Comparison of ENCODE assay signal across 8 cellular contexts in the genomic region with DNA sequence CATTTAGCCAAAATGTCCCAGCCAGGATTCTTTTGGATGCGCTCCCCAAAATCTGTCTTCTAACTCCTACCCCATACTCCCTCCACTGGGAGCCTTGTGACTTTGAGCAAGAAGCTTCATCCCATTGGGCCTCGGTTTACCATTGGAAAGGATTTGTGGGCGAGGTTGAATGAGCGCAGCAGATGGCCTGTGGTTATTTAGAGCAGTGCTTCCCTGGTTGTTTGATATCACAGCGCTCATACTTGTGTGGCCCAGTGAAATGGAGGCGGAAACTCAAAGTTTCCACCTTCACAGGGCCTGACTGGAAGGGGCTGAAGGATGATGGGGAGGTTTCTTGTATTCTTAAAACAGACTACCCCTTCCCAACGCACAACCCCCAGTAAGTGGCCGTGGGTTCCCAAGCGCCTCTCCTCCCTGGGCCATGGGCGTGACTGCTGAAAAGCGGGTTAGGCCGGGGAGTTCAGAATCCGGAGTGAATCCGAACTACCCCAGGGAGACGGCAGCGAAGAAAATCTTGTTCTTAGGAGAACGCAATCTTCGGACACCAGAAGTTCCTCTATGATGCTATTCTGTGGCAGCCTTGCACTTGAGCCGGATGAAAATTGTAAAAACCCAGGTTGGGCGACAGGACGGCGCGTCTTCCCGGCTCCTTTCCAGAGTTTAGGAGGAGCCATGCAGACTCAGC. TPM values are rescaled to one million over a fixed set of nuclear protein-coding genes. Genes with fewer than 3 reads are reported as not detected.
DNase-seq lines count a peak whose midpoint lies in the region; TF ChIP-seq lines count a peak whose summit lies in the region.

No MANE protein-coding gene starts in this region.

- WGBS in mesodermal cell (ENCODE audit: insufficient coverage in 2 of 2), 2 experiments: 8 to 11% methylated on average over 15 to 21 of the region's 24 CpGs

- POLR2A ChIA-PET in PC-9 (lab: Charles Lee; ENCODE audit: unreplicated experiment): interaction anchor here (0.5 to 1.0 kb wide), 10 partner anchors 12 to 1621 kb away, joined by 3 to 8 read pairs (median 4); a partner anchor contains a TSS

- no peaks in the 10 kb centered on the region for H3K27me3 ChIP-seq in PC-9 (ENCODE audit: insufficient read depth, low read depth)

- H3K4me2 ChIP-seq in PC-9: peak overlapping the region; percentile 88

- peak overlapping the region; percentile 85 for H2AFZ ChIP-seq in PC-9

- CTCF ChIA-PET in PC-9 (lab: Charles Lee): interaction anchor here (0.7 to 1.0 kb wide), 3 partner anchors 10 to 28 kb away, joined by 4 to 8 read pairs (median 5); no protein-coding TSS in a partner anchor

- TF ChIP-seq CTCF in PC-9 (conservative IDR thresholded peaks at IDR 0.05): no peak
- TF ChIP-seq CTCF in cardiac fibroblast (IDR thresholded peaks at IDR 0.05; ENCODE audit: low read depth, low read length): no peak

- H3K4me3 ChIP-seq in PC-9 (peak overlapping the region; percentile 97), cardiac fibroblast (replicated peaks in 1 of 2; ENCODE audit: low read depth in 2 of 2, low read length in 2 of 2) (peak overlapping the region; percentile 95), mesodermal cell (ENCODE audit: extremely low read depth, insufficient read depth, low read length, poor library complexity, severe bottlenecking) (peak overlapping the region; percentile 100)

- DNase-seq in stimulated activated CD4-positive, alpha-beta T cell treated with anti-CD3 and anti-CD28 coated beads, Interleukin-15, amount 100 ng/mL, for 24 hours: peak; percentile 59
- DNase-seq in stimulated activated CD4-positive, alpha-beta T cell treated with anti-CD3 and anti-CD28 coated beads, Interleukin-4, amount 100 ng/mL, for 1 hour: no peak
- peak in 1 of 2 experiments; percentile 12 for DNase-seq in PC-9
- DNase-seq in cardiac fibroblast (ENCODE audit: low read depth in 2 of 2): peak in 1 of 2 donors; percentile 71
- DNase-seq in DMS114 treated with DMSO at 0.1 percent for 48 hours (lab: John Stamatoyannopoulos, UW; ENCODE audit: unreplicated experiment): no peak
- no peak for DNase-seq in cerebellum (ENCODE audit: low spot score)
- no peak for DNase-seq in NCI-H345 treated with DMSO at 0.1 percent for 48 hours (lab: John Stamatoyannopoulos, UW; ENCODE audit: unreplicated experiment)

- H3K27ac ChIP-seq in PC-9 (peak overlapping the region; percentile 93), mesodermal cell (ENCODE audit: low read depth, low read length, severe bottlenecking) (peak overlapping the region; percentile 99)

- H4K20me1 ChIP-seq in PC-9 (ENCODE audit: insufficient read depth): peaks cover 46% of the 10 kb centered on the region

- H3K36me3 ChIP-seq in PC-9 (ENCODE audit: low read depth) (peaks cover 49% of the 10 kb centered on the region), mesodermal cell (ENCODE audit: control insufficient read depth, insufficient read depth, low read length) (peaks cover 68% of the 10 kb centered on the region)

- intact Hi-C loops in PC-9 (cut with micrococcal nuclease; ENCODE audit: unreplicated experiment): no loop called here

- H3K9me2 ChIP-seq in PC-9 (ENCODE audit: insufficient read depth): no peaks in the 10 kb centered on the region

- H3K4me1 ChIP-seq in PC-9 (replicated peaks; ENCODE audit: insufficient read depth): peaks cover 31% of the 10 kb centered on the region
- peaks cover 9% of the 10 kb centered on the region for H3K4me1 ChIP-seq in mesodermal cell (ENCODE audit: control insufficient read depth, insufficient read depth, low read length, poor library complexity, severe bottlenecking)

- H3K79me2 ChIP-seq in PC-9 (ENCODE audit: low read depth): peaks cover 59% of the 10 kb centered on the region

- H3K9me3 ChIP-seq in PC-9 (ENCODE audit: insufficient read depth, low read depth) (no peaks in the 10 kb centered on the region), mesodermal cell (ENCODE audit: control insufficient read depth, low read length) (no peaks in the 10 kb centered on the region)

- BruUV-seq in PC-9 (replicated peaks; lab: Mats Ljungman, UMichigan): no TSS peak

- peaks cover 79% of the 10 kb centered on the region for H3F3A ChIP-seq in PC-9 (ENCODE audit: insufficient read depth, low read depth)

RNA-seq across cellular contexts. Expression of a gene that starts 1.2 kb away (rescaled TPM):
- total RNA-seq in PC-9 (2021): 488 and 588 TPM in 2 replicates
- 441 TPM for polyA plus RNA-seq in mesodermal cell (2013, experiment 1 of 2)
- 444 TPM for polyA plus RNA-seq in mesodermal cell (2013, experiment 2 of 2)
- total RNA-seq in cerebellum: 70.2 TPM

RNA-seq across cellular contexts. Expression of a gene that starts 13.4 kb away (rescaled TPM):
- total RNA-seq in PC-9 (2021) (60.7 and 94.3 TPM in 2 replicates), cerebellum (18.0 TPM)
- 73.1 TPM for polyA plus RNA-seq in mesodermal cell (2013, experiment 1 of 2)
- 64.7 TPM for polyA plus RNA-seq in mesodermal cell (2013, experiment 2 of 2)

RNA-seq across cellular contexts. Expression of a gene that starts 17.0 kb away (rescaled TPM):
- total RNA-seq in PC-9 (2021) (36.9 TPM in 2 replicates), cerebellum (24.8 TPM)
- polyA plus RNA-seq in mesodermal cell (2013, experiment 1 of 2): 25.4 TPM
- polyA plus RNA-seq in mesodermal cell (2013, experiment 2 of 2): 22.0 TPM

RNA-seq across cellular contexts. Expression of a gene that starts 51.4 kb away (rescaled TPM):
- total RNA-seq in PC-9 (2021): 2.5 and 2.8 TPM in 2 replicates
- polyA plus RNA-seq in mesodermal cell (2013, experiment 1 of 2): 0.52 TPM
- 0.30 TPM for polyA plus RNA-seq in mesodermal cell (2013, experiment 2 of 2)
- total RNA-seq in cerebellum: 0.91 TPM
